Comparison of ENCODE assay signal across 12 cellular contexts in genomic region chr2:88074854-88075292, GRCh38. TPM values are rescaled to one million over a fixed set of nuclear protein-coding genes. Genes with fewer than 3 reads are reported as not detected.
DNase-seq lines count a peak whose midpoint lies in the region; ATAC-seq and TF ChIP-seq lines count a peak whose summit lies in the region.
"Had no signal": no experiment of that assay in that cellular context is flagged by ENCODE, and none has a peak within 500 bp of the region (broad histone marks: within the 10 kb centered on the region; RNA-seq: fewer than 3 reads in every experiment).

No MANE protein-coding gene starts in this region.

- no peak overlapping the region for H2AFZ ChIP-seq in mammary epithelial cell (ENCODE audit: low read depth, low read length)

- DNase-seq in Calu3 (no peak), NCI-H82 (lab: John Stamatoyannopoulos, UW) (peak; percentile 88), mammary epithelial cell (peak; percentile 82), lung (ENCODE audit: low spot score) (no peak), spleen (no peak), NCI-H2029 treated with DMSO at 0.1 percent for 48 hours (lab: John Stamatoyannopoulos, UW) (no peak)
- no peak for DNase-seq in activated CD8-positive, alpha-beta T cell treated with anti-CD3 and anti-CD28 coated beads, Interleukin-2, amount 10 ng/mL, durations not matched to agents 7 days and 5 days
- DNase-seq: amniotic stem cell, NCI-H69 had no signal

- in situ Hi-C loops in mammary epithelial cell (cut with MboI; ENCODE audit: low sequenced_read_pairs in 2 of 2), result no loop called here

- peaks cover 21% of the 10 kb centered on the region for H3K4me1 Mint-ChIP-seq in Calu3 (ENCODE audit: low read depth, unreplicated experiment)
- H3K4me1 Mint-ChIP-seq in activated CD8-positive, alpha-beta T cell treated with anti-CD3 and anti-CD28 coated beads, Interleukin-2, amount 10 ng/mL, durations not matched to agents 7 days and 5 days (ENCODE audit: low read depth), result no peaks in the 10 kb centered on the region

- H4K20me1 ChIP-seq in mammary epithelial cell (ENCODE audit: insufficient read depth, low read length), result no peaks in the 10 kb centered on the region

- H3K4me2 ChIP-seq in mammary epithelial cell (ENCODE audit: insufficient read depth, low read depth, low read length), result peak overlapping the region; percentile 42

- TF ChIP-seq CTCF in Calu3 (IDR thresholded peaks at IDR 0.05; ENCODE audit: unreplicated experiment), result no peak
- TF ChIP-seq CTCF in mammary epithelial cell (conservative IDR thresholded peaks at IDR 0.05 in 1 of 2, IDR thresholded peaks at IDR 0.05 in 1 of 2; ENCODE audit: extremely low read depth in 1 of 2, insufficient read depth in 1 of 2, low read depth in 1 of 2, low read length in 2 of 2), result no peak
- no peak for TF ChIP-seq CTCF in lung (IDR thresholded peaks at IDR 0.05; ENCODE audit: control extremely low read depth, extremely low read depth)
- no peak for TF ChIP-seq CTCF in spleen (IDR thresholded peaks at IDR 0.05 in 8 of 11, conservative IDR thresholded peaks at IDR 0.05 in 3 of 11)

- no peaks in the 10 kb centered on the region for H3K36me3 ChIP-seq in mammary epithelial cell (ENCODE audit: insufficient read depth, low read length)
- H3K36me3 ChIP-seq in lung (ENCODE audit: control insufficient read depth in 2 of 2, insufficient read depth in 2 of 2, low read length in 2 of 2), result no peaks in the 10 kb centered on the region
- H3K36me3 ChIP-seq in spleen, result no peaks in the 10 kb centered on the region

- no peak for TF ChIP-seq POLR2A in spleen (IDR thresholded peaks at IDR 0.05)

- no peak overlapping the region for H3K4me3 ChIP-seq in mammary epithelial cell (replicated peaks in 1 of 3; ENCODE audit: insufficient read depth in 1 of 3, low read depth in 2 of 3, low read length in 3 of 3)
- no peak overlapping the region for H3K4me3 ChIP-seq in lung
- no peak overlapping the region for H3K4me3 ChIP-seq in spleen

- CTCF ChIA-PET in Calu3 (lab: Charles Lee), result interaction anchor here (0.6 to 1.1 kb wide), 5 partner anchors 15 to 1287 kb away, joined by 3 to 6 read pairs (median 4); no protein-coding TSS in a partner anchor
- CTCF ChIA-PET in mammary epithelial cell (lab: Charles Lee; ENCODE audit: low non-redundant PET), result interaction anchor here (0.6 to 0.7 kb wide), 2 partner anchors 14 to 117 kb away, joined by 4 to 5 read pairs; no protein-coding TSS in a partner anchor
- CTCF ChIA-PET in activated CD8-positive, alpha-beta T cell treated with anti-CD3 and anti-CD28 coated beads, Interleukin-2, amount 10 ng/mL, durations not matched to agents 7 days and 5 days (lab: Charles Lee), result interaction anchor here (1.2 to 1.5 kb wide), 2 partner anchors 15 to 47 kb away, joined by 3 to 8 read pairs; no protein-coding TSS in a partner anchor

- H3K9me3 ChIP-seq in mammary epithelial cell (replicated peaks; ENCODE audit: insufficient read depth, low read length) (no peaks in the 10 kb centered on the region), lung (ENCODE audit: control insufficient read depth in 2 of 2, insufficient read depth in 1 of 2, low read length in 1 of 2) (peaks cover 0 to 1% of the 10 kb centered on the region in 2 donors), spleen (no peaks in the 10 kb centered on the region)

- POLR2A ChIA-PET in activated CD8-positive, alpha-beta T cell treated with anti-CD3 and anti-CD28 coated beads, Interleukin-2, amount 10 ng/mL, durations not matched to agents 7 days and 5 days (lab: Charles Lee), result no interaction called here

- no peaks in the 10 kb centered on the region for H3K27me3 Mint-ChIP-seq in Calu3 (ENCODE audit: unreplicated experiment)
- no peaks in the 10 kb centered on the region for H3K27me3 Mint-ChIP-seq in activated CD8-positive, alpha-beta T cell treated with anti-CD3 and anti-CD28 coated beads, Interleukin-2, amount 10 ng/mL, durations not matched to agents 7 days and 5 days (ENCODE audit: low read depth)

- H3K4me1 ChIP-seq in mammary epithelial cell (ENCODE audit: insufficient read depth, low read length) (peaks cover 11% of the 10 kb centered on the region), lung (ENCODE audit: control insufficient read depth in 2 of 2, insufficient read depth in 2 of 2, low read length in 2 of 2) (peaks cover 0 to 3% of the 10 kb centered on the region in 2 donors), spleen (no peaks in the 10 kb centered on the region)

- no peak overlapping the region for H3K4me3 Mint-ChIP-seq in Calu3 (ENCODE audit: low read depth, unreplicated experiment)
- H3K4me3 Mint-ChIP-seq in activated CD8-positive, alpha-beta T cell treated with anti-CD3 and anti-CD28 coated beads, Interleukin-2, amount 10 ng/mL, durations not matched to agents 7 days and 5 days, result no peak overlapping the region

- intact Hi-C loops in Calu3 (cut with micrococcal nuclease; ENCODE audit: unreplicated experiment), result no loop called here
- intact Hi-C loops in mammary epithelial cell (cut with micrococcal nuclease), result loop anchor here (2.0 kb wide), 1 partner anchor 26 kb away; no protein-coding TSS in a partner anchor
- intact Hi-C loops in spleen (cut with DNase I; ENCODE audit: low total_unique reads), result no loop called here

- ATAC-seq in lung (ENCODE audit: insufficient read depth, low FRiP score), result peak; percentile 58
- ATAC-seq in activated CD8-positive, alpha-beta T cell treated with anti-CD3 and anti-CD28 coated beads, Interleukin-2, amount 10 ng/mL, durations not matched to agents 7 days and 5 days, result no peak
- no peak for ATAC-seq in HG02870 (IDR thresholded peaks at IDR 0.05; ENCODE audit: unreplicated experiment)

- BruUV-seq in Calu3 (replicated peaks; lab: Mats Ljungman, UMichigan) (no TSS peak), mammary epithelial cell (replicated peaks; lab: Mats Ljungman, UMichigan) (no TSS peak)

- WGBS in mammary epithelial cell (ENCODE audit: low coverage, missing lambda C conversion rate), result 0% methylated on average over 4 of the region's 4 CpGs
- 34 to 49% methylated on average over 4 of the region's 4 CpGs for WGBS in lung, 2 donors
- 56 to 90% (median 77%) methylated on average over 4 of the region's 4 CpGs for WGBS in spleen, 5 donors

- no peaks in the 10 kb centered on the region for H3K27me3 ChIP-seq in mammary epithelial cell (ENCODE audit: insufficient read depth, low read length)
- H3K27me3 ChIP-seq in lung (ENCODE audit: control insufficient read depth, insufficient read depth), result no peaks in the 10 kb centered on the region
- peaks cover 0 to 3% (median 0%) of the 10 kb centered on the region in 7 donors for H3K27me3 ChIP-seq in spleen (replicated peaks in 1 of 7)

- no peak overlapping the region for H3K9ac ChIP-seq in mammary epithelial cell (ENCODE audit: insufficient read depth, low read length)

- dilution Hi-C loops in mammary epithelial cell (cut with HindIII; ENCODE audit: low sequenced_read_pairs), result no loop called here

- no peaks in the 10 kb centered on the region for H3K79me2 ChIP-seq in mammary epithelial cell (ENCODE audit: insufficient read depth, low read length)

- H3K27ac ChIP-seq in mammary epithelial cell (ENCODE audit: insufficient read depth, low read depth, low read length) (no peak overlapping the region), lung (ENCODE audit: low read depth in 1 of 2, low read length in 1 of 2) (peak overlapping the region in 1 of 2 donors; percentile 38), spleen (no peak overlapping the region)

- peaks cover 7% of the 10 kb centered on the region for H3K36me3 Mint-ChIP-seq in Calu3 (ENCODE audit: insufficient read depth, unreplicated experiment)
- no peaks in the 10 kb centered on the region for H3K36me3 Mint-ChIP-seq in activated CD8-positive, alpha-beta T cell treated with anti-CD3 and anti-CD28 coated beads, Interleukin-2, amount 10 ng/mL, durations not matched to agents 7 days and 5 days (ENCODE audit: low read depth)

- H3K27ac Mint-ChIP-seq in Calu3 (ENCODE audit: unreplicated experiment), result peak overlapping the region; percentile 58
- H3K27ac Mint-ChIP-seq in activated CD8-positive, alpha-beta T cell treated with anti-CD3 and anti-CD28 coated beads, Interleukin-2, amount 10 ng/mL, durations not matched to agents 7 days and 5 days, result no peak overlapping the region

- no peaks in the 10 kb centered on the region for H3K9me3 Mint-ChIP-seq in Calu3 (ENCODE audit: low read depth, unreplicated experiment)
- H3K9me3 Mint-ChIP-seq in activated CD8-positive, alpha-beta T cell treated with anti-CD3 and anti-CD28 coated beads, Interleukin-2, amount 10 ng/mL, durations not matched to agents 7 days and 5 days (ENCODE audit: insufficient read depth), result no peaks in the 10 kb centered on the region

RNA-seq across cellular contexts. Expression of gene SMYD1, which starts 7.2 kb away (rescaled TPM):
- total RNA-seq in Calu3 (2022) (not detected in 2 replicates), mammary epithelial cell (under 1 TPM in 1 of 2 donors, not detected in 1; 0.33 TPM), lung (under 1 TPM in 1 of 2 donors, not detected in 1; 0.20 TPM), spleen (not detected)
- polyA plus RNA-seq in mammary epithelial cell (not detected), lung (not detected), spleen (under 1 TPM in 2 of 3 donors, not detected in 1; 0.02 to 0.07 TPM)
- polyA minus RNA-seq in mammary epithelial cell, result not detected
- not detected for total RNA-seq in activated CD8-positive, alpha-beta T cell treated with anti-CD3 and anti-CD28 coated beads, Interleukin-2, amount 10 ng/mL, durations not matched to agents 7 days and 5 days

RNA-seq across cellular contexts. Expression of gene KRCC1, which starts 19.3 kb away (rescaled TPM):
- total RNA-seq in Calu3 (2022), result 31.9 and 32.1 TPM in 2 replicates
- 10 to 100 TPM; 12.7 to 24.5 TPM for total RNA-seq in mammary epithelial cell
- polyA plus RNA-seq in mammary epithelial cell, result 11.5 TPM
- polyA minus RNA-seq in mammary epithelial cell, result 0.31 TPM
- total RNA-seq in lung, result 10 to 100 TPM; 17.2 to 22.0 TPM
- 10 to 100 TPM; 20.3 to 31.2 TPM for polyA plus RNA-seq in lung
- 10 to 100 TPM; 18.9 to 20.4 TPM for total RNA-seq in activated CD8-positive, alpha-beta T cell treated with anti-CD3 and anti-CD28 coated beads, Interleukin-2, amount 10 ng/mL, durations not matched to agents 7 days and 5 days
- total RNA-seq in spleen, result 10 to 100 TPM; 20.4 to 32.8 (median 24.8) TPM
- polyA plus RNA-seq in spleen, result 10 to 100 TPM; 38.1 to 42.3 (median 40.3) TPM

RNA-seq across cellular contexts. Expression of gene FABP1, which starts 53.0 kb away (rescaled TPM):
- not detected in 2 replicates for total RNA-seq in Calu3 (2022)
- total RNA-seq in mammary epithelial cell, result not detected
- not detected for polyA plus RNA-seq in mammary epithelial cell
- not detected for polyA minus RNA-seq in mammary epithelial cell
- under 1 TPM in 1 of 2 donors, not detected in 1; 0.40 TPM for total RNA-seq in lung
- 1 to 10 TPM in 1 of 2 donors, under 1 TPM in 1; 0.14 to 1.7 TPM for polyA plus RNA-seq in lung
- total RNA-seq in activated CD8-positive, alpha-beta T cell treated with anti-CD3 and anti-CD28 coated beads, Interleukin-2, amount 10 ng/mL, durations not matched to agents 7 days and 5 days, result not detected
- total RNA-seq in spleen, result not detected
- 1 to 10 TPM in 1 of 3 donors, under 1 TPM in 2; 0.15 to 3.6 (median 0.39) TPM for polyA plus RNA-seq in spleen
- total RNA-seq: skeletal muscle tissue had no signal

RNA-seq across cellular contexts. Expression of gene RNU2-63P, which starts 58.5 kb away (rescaled TPM):
- total RNA-seq in Calu3 (2022) (not detected in 2 replicates), mammary epithelial cell (10 to 100 TPM in 1 of 2 donors, 1 to 10 TPM in 1; 6.8 to 94.5 TPM), lung (1 to 10 TPM in 1 of 2 donors, not detected in 1; 3.9 TPM), spleen (10 to 100 TPM in 1 of 7 donors, 1 to 10 TPM in 3, not detected in 3; 3.5 to 11.6 (median 7.0) TPM)
- polyA plus RNA-seq in mammary epithelial cell (not detected), lung (not detected), spleen (not detected)
- polyA minus RNA-seq in mammary epithelial cell, result not detected
- total RNA-seq in activated CD8-positive, alpha-beta T cell treated with anti-CD3 and anti-CD28 coated beads, Interleukin-2, amount 10 ng/mL, durations not matched to agents 7 days and 5 days, result 1 to 10 TPM; 4.5 to 7.0 TPM
- total RNA-seq: skeletal muscle tissue had no signal
- polyA plus RNA-seq: esophagus had no signal

Comparison
In these comparisons a context has a peak if more than half of its experiments do, and no peak if none do; other contexts are left out.
1. DNase-seq: peak in NCI-H82 (single experiment) and mammary epithelial cell (single experiment); none in Calu3 (single experiment), lung (single experiment), activated CD8-positive, alpha-beta T cell treated with anti-CD3 and anti-CD28 coated beads, Interleukin-2, amount 10 ng/mL, durations not matched to agents 7 days and 5 days (single experiment), spleen (single experiment) and NCI-H2029 treated with DMSO at 0.1 percent for 48 hours (single experiment).